In genomic region chr19:11125994-11126685, GRCh38 we compare ENCODE assay signal across 8 cellular contexts. TPM values are rescaled to one million over a fixed set of nuclear protein-coding genes. Genes with fewer than 3 reads are reported as not detected.
A peak's percentile ranks its signal among the peaks of the same experiment; 100 is the strongest.
DNase-seq lines count a peak whose midpoint lies in the region; ATAC-seq and TF ChIP-seq lines count a peak whose summit lies in the region.

No MANE protein-coding gene starts in this region.

- DNase-seq in DMS53 treated with DMSO at 0.1 percent for 48 hours (lab: John Stamatoyannopoulos, UW; ENCODE audit: unreplicated experiment) (peak; percentile 35), LHCN-M2 (ENCODE audit: low read depth) (peak; percentile 69), T-cell (peak; percentile 35 to 80 (median 70)), left cardiac atrium (peak; percentile 83), retinal pigment epithelial cell (ENCODE audit: low read depth) (no peak)
- DNase-seq in activated naive CD8-positive, alpha-beta T cell treated with anti-CD3 and anti-CD28 coated beads, Interleukin-2, amount 50 U/mL, for 24 hours: peak; percentile 78

- POLR2A ChIA-PET in T-cell (lab: Charles Lee): interaction anchor here (0.6 kb wide), 2 partner anchors 31 to 177 kb away, joined by 3 read pairs; no protein-coding TSS in a partner anchor

- intact Hi-C loops in left cardiac atrium (cut with DNase I): loop anchor here (2.0 to 5.0 kb wide), 2 partner anchors 89 kb away; no protein-coding TSS in a partner anchor

- H3K4me3 Mint-ChIP-seq in T-cell: no peak overlapping the region
- H3K4me3 Mint-ChIP-seq in activated naive CD8-positive, alpha-beta T cell treated with anti-CD3 and anti-CD28 coated beads, Interleukin-2, amount 50 U/mL, for 24 hours: no peak overlapping the region

- H3K4me1 Mint-ChIP-seq in T-cell: peaks cover 0 to 4% (median 0%) of the 10 kb centered on the region in 3 donors
- peaks cover 1% of the 10 kb centered on the region for H3K4me1 Mint-ChIP-seq in activated naive CD8-positive, alpha-beta T cell treated with anti-CD3 and anti-CD28 coated beads, Interleukin-2, amount 50 U/mL, for 24 hours

- CTCF ChIA-PET in T-cell (lab: Charles Lee): interaction anchor here (0.5 to 2.3 kb wide), 14 partner anchors 8 to 1995 kb away, joined by 3 to 26 read pairs (median 4); partner anchors contain the start of gene LDLR (in 1 of the 2)

- H3K27ac Mint-ChIP-seq in T-cell: no peak overlapping the region
- no peak overlapping the region for H3K27ac Mint-ChIP-seq in activated naive CD8-positive, alpha-beta T cell treated with anti-CD3 and anti-CD28 coated beads, Interleukin-2, amount 50 U/mL, for 24 hours

- H3K27me3 Mint-ChIP-seq in T-cell: no peaks in the 10 kb centered on the region
- H3K27me3 Mint-ChIP-seq in activated naive CD8-positive, alpha-beta T cell treated with anti-CD3 and anti-CD28 coated beads, Interleukin-2, amount 50 U/mL, for 24 hours: no peaks in the 10 kb centered on the region

- ATAC-seq in T-cell (replicated peaks in 1 of 4): peak; percentile 63 to 77 (median 74)
- peak; percentile 58 for ATAC-seq in activated naive CD8-positive, alpha-beta T cell treated with anti-CD3 and anti-CD28 coated beads, Interleukin-2, amount 50 U/mL, for 24 hours
- peak; percentile 67 to 76 for ATAC-seq in left cardiac atrium
- no peak for ATAC-seq in HG03439 (IDR thresholded peaks at IDR 0.05; ENCODE audit: unreplicated experiment)
- no peak for ATAC-seq in HG03378 (IDR thresholded peaks at IDR 0.05; ENCODE audit: unreplicated experiment)

- H3K36me3 Mint-ChIP-seq in T-cell: peaks cover 20% of the 10 kb centered on the region
- H3K36me3 Mint-ChIP-seq in activated naive CD8-positive, alpha-beta T cell treated with anti-CD3 and anti-CD28 coated beads, Interleukin-2, amount 50 U/mL, for 24 hours (ENCODE audit: low read depth): peaks cover 45% of the 10 kb centered on the region

- H3K4me3 ChIP-seq in retinal pigment epithelial cell (ENCODE audit: low read length): no peak overlapping the region

- H3K9me3 Mint-ChIP-seq in T-cell: no peaks in the 10 kb centered on the region
- no peaks in the 10 kb centered on the region for H3K9me3 Mint-ChIP-seq in activated naive CD8-positive, alpha-beta T cell treated with anti-CD3 and anti-CD28 coated beads, Interleukin-2, amount 50 U/mL, for 24 hours

- TF ChIP-seq CTCF in retinal pigment epithelial cell (conservative IDR thresholded peaks at IDR 0.05; ENCODE audit: low read depth, low read length): peak; percentile 81

RNA-seq across cellular contexts. Expression of gene SPC24, which starts 29.4 kb away (rescaled TPM):
- total RNA-seq in LHCN-M2 (2014; rRNA removed): 105 and 142 TPM in 2 replicates
- polyA plus RNA-seq in LHCN-M2 (2012): 35.1 TPM
- total RNA-seq in T-cell: 1 to 10 TPM in 4 of 5 donors, under 1 TPM in 1; 0.95 to 3.6 (median 2.4) TPM
- total RNA-seq in left cardiac atrium: 1 to 10 TPM; 3.4 to 3.9 TPM

RNA-seq across cellular contexts. Expression of gene LDLR, which starts 36.9 kb away (rescaled TPM):
- total RNA-seq in LHCN-M2 (2014; rRNA removed): 48.3 and 64.4 TPM in 2 replicates
- polyA plus RNA-seq in LHCN-M2 (2012): 32.2 TPM
- total RNA-seq in T-cell: 10 to 100 TPM; 33.8 to 50.4 (median 42.0) TPM
- total RNA-seq in left cardiac atrium: 10 to 100 TPM; 24.4 to 80.0 TPM

Comparison
In these comparisons a context has a peak if more than half of its experiments do, and no peak if none do; other contexts are left out.
1. ATAC-seq: peak in T-cell (4 of 4), activated naive CD8-positive, alpha-beta T cell treated with anti-CD3 and anti-CD28 coated beads, Interleukin-2, amount 50 U/mL, for 24 hours (single experiment) and left cardiac atrium (2 of 2); none in HG03439 (single experiment) and HG03378 (single experiment).
2. RNA of gene SPC24, which starts 29.4 kb away (total RNA-seq): 105 to 142 TPM in LHCN-M2; 3.4 to 3.9 TPM in left cardiac atrium and 0.95 to 3.6 TPM in T-cell; every median in the first group is over 10 times any median in the second.